In the genomic region with DNA sequence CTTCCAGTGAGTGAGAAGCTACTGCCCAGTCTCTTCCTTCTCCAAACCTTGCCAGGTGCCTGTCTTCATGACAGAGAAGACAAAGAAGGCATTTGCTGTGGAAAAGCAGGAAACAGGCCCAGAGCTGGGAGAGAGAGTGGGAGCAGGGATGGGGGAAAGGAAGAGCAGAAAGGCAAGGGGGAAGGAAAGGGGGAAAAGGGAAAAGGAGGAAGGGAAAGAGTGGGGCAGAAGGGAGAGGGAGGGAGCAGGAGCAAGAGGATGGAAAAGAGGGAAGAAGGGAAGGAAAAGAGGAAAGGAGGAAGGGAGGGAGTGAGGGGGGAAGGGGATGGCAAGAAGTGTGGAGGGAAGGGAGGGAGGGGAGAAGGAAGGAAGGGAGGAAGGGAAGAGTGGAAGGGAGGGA, we compare ENCODE assay signal across 28 cellular contexts.
"Had no signal": no experiment of that assay in that cellular context is flagged by ENCODE, and none has a peak within 500 bp of the region (broad histone marks: within the 10 kb centered on the region; RNA-seq: fewer than 3 reads in every experiment).

No MANE protein-coding gene starts in this region.

- H3K4me3 ChIP-seq: MG63 had no signal

- DNase-seq: MV-4-11, NCI-H1048, NCI-H1092, NCI-H1105, NCI-H1417 treated with DMSO at 0.1 percent for 48 hours, NCI-H1436, NCI-H1436 treated with DMSO at 0.1 percent for 48 hours, NCI-H146, NCI-H1694, NCI-H1694 treated with DMSO at 0.1 percent for 48 hours, NCI-H187, NCI-H187 treated with DMSO at 0.1 percent for 48 hours, NCI-H1930, NCI-H2029, NCI-H2029 treated with DMSO at 0.1 percent for 48 hours, NCI-H2081, NCI-H2081 treated with DMSO at 0.1 percent for 48 hours, NCI-H2107, NCI-H2171, NCI-H2171 treated with DMSO at 0.1 percent for 48 hours, NCI-H2227 treated with DMSO at 0.1 percent for 48 hours, NCI-H345, NCI-H446, NCI-H446 treated with DMSO at 0.1 percent for 48 hours, NCI-H510A, NCI-H524, NCI-H524 treated with DMSO at 0.1 percent for 48 hours had no signal

- H3K27me3 ChIP-seq: MG63 had no signal

- H3K9me3 ChIP-seq: MG63 had no signal

- H3K36me3 ChIP-seq: MG63 had no signal
